17 cellular contexts compared by ENCODE assay signal in the genomic region with DNA sequence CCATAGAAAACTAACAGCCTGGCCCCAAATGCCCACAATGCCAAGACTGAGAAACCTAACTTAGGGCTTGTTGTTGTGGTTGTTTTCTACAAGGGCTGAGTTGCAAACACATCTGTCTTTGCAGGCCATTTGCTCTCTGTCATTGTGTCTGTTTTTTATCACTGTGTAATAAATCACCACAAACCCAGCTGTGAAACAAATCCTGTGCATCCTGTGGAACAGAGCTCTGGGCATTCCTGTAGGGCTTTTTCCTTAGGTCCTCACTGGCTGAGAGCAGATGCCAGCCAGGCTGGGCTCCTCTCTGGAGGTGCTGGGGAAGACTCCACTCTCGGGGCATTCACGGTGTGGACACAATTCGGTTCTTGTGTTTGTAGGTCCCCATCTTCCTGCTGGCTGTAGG. TPM values are rescaled to one million over a fixed set of nuclear protein-coding genes. Genes with fewer than 3 reads are reported as not detected.
DNase-seq lines count a peak whose midpoint lies in the region; TF ChIP-seq lines count a peak whose summit lies in the region.
"Had no signal": no experiment of that assay in that cellular context is flagged by ENCODE, and none has a peak within 500 bp of the region (broad histone marks: within the 10 kb centered on the region; RNA-seq: fewer than 3 reads in every experiment).

No MANE protein-coding gene starts in this region.

- H3K4me2 ChIP-seq in smooth muscle cell = peak overlapping the region; percentile 31

- no peaks in the 10 kb centered on the region for H3K36me3 Mint-ChIP-seq in activated CD4-positive, alpha-beta T cell treated with anti-CD3 and anti-CD28 coated beads, Interleukin-2, amount 10 ng/mL, durations not matched to agents 7 days and 5 days (ENCODE audit: low read depth)

- no peak overlapping the region for H3K4me3 Mint-ChIP-seq in activated CD4-positive, alpha-beta T cell treated with anti-CD3 and anti-CD28 coated beads, Interleukin-2, amount 10 ng/mL, durations not matched to agents 7 days and 5 days
- H3K4me3 Mint-ChIP-seq: H9 had no signal

- CTCF ChIA-PET in activated CD4-positive, alpha-beta T cell treated with anti-CD3 and anti-CD28 coated beads, Interleukin-2, amount 10 ng/mL, durations not matched to agents 7 days and 5 days (lab: Charles Lee) = interaction anchor here (1.4 kb wide), 1 partner anchor 14 kb away, joined by 3 read pairs; no protein-coding TSS in a partner anchor

- no peaks in the 10 kb centered on the region for H4K20me1 ChIP-seq in smooth muscle cell (ENCODE audit: low read depth)

- no peak overlapping the region for H2AFZ ChIP-seq in smooth muscle cell (ENCODE audit: low read depth)

- no peak for TF ChIP-seq CTCF in smooth muscle cell (IDR thresholded peaks at IDR 0.05; ENCODE audit: borderline replicate concordance, insufficient read depth, poor library complexity, severe bottlenecking)

- H3K4me3 ChIP-seq in smooth muscle cell = no peak overlapping the region

- H3K27me3 Mint-ChIP-seq in activated CD4-positive, alpha-beta T cell treated with anti-CD3 and anti-CD28 coated beads, Interleukin-2, amount 10 ng/mL, durations not matched to agents 7 days and 5 days = no peaks in the 10 kb centered on the region

- no peaks in the 10 kb centered on the region for H3K36me3 ChIP-seq in smooth muscle cell (ENCODE audit: low read depth)

- no peaks in the 10 kb centered on the region for H3K27me3 ChIP-seq in smooth muscle cell (ENCODE audit: low read depth)

- H3K79me2 ChIP-seq in smooth muscle cell (ENCODE audit: low read depth) = no peaks in the 10 kb centered on the region

- no peaks in the 10 kb centered on the region for H3K4me1 ChIP-seq in smooth muscle cell (ENCODE audit: low read depth)

- H3F3A ChIP-seq in smooth muscle cell (ENCODE audit: low read depth) = peaks cover 22% of the 10 kb centered on the region

- in situ Hi-C loops in G401 (cut with HindIII; ENCODE audit: low sequenced_read_pairs) = no loop called here

- POLR2A ChIA-PET in activated CD4-positive, alpha-beta T cell treated with anti-CD3 and anti-CD28 coated beads, Interleukin-2, amount 10 ng/mL, durations not matched to agents 7 days and 5 days (lab: Charles Lee) = no interaction called here

- no peak overlapping the region for H3K9ac ChIP-seq in smooth muscle cell (ENCODE audit: low read depth)

- 30% methylated on average over 3 of the region's 3 CpGs for WGBS in smooth muscle cell (ENCODE audit: low lambda C conversion rate)

- peaks cover 7% of the 10 kb centered on the region for H3K9me3 Mint-ChIP-seq in activated CD4-positive, alpha-beta T cell treated with anti-CD3 and anti-CD28 coated beads, Interleukin-2, amount 10 ng/mL, durations not matched to agents 7 days and 5 days

- H3K9me3 ChIP-seq in smooth muscle cell (replicated peaks; ENCODE audit: low read depth) = no peaks in the 10 kb centered on the region

- DNase-seq in activated CD4-positive, alpha-beta T cell treated with anti-CD3 and anti-CD28 coated beads, Interleukin-2, amount 10 ng/mL, durations not matched to agents 7 days and 5 days = no peak
- DNase-seq in activated CD4-positive, alpha-beta T cell treated with anti-CD3 and anti-CD28 coated beads for 48 hours = no peak
- peak; percentile 51 for DNase-seq in islet precursor cell
- peak; percentile 40 for DNase-seq in myocyte (ENCODE audit: low read depth)
- no peak for DNase-seq in smooth muscle cell (lab: John Stamatoyannopoulos, UW; ENCODE audit: unreplicated experiment)
- DNase-seq in HUDEP-2 (lab: John Stamatoyannopoulos, UW; ENCODE audit: unreplicated experiment in 76 of 76) = no peak
- DNase-seq in G401 (ENCODE audit: low spot score) = no peak
- no peak for DNase-seq in T-helper 1 cell
- DNase-seq: Calu3, DMS79, GOT3, H9 had no signal

- H3K4me1 Mint-ChIP-seq in activated CD4-positive, alpha-beta T cell treated with anti-CD3 and anti-CD28 coated beads, Interleukin-2, amount 10 ng/mL, durations not matched to agents 7 days and 5 days = no peaks in the 10 kb centered on the region
- H3K4me1 Mint-ChIP-seq: H9 had no signal

- peak overlapping the region; percentile 34 for H3K27ac Mint-ChIP-seq in activated CD4-positive, alpha-beta T cell treated with anti-CD3 and anti-CD28 coated beads, Interleukin-2, amount 10 ng/mL, durations not matched to agents 7 days and 5 days
- H3K27ac Mint-ChIP-seq: H9 had no signal

- no peak overlapping the region for H3K27ac ChIP-seq in smooth muscle cell (ENCODE audit: low read depth)
- H3K27ac ChIP-seq: 22Rv1 had no signal

RNA-seq across cellular contexts. Expression of a gene that starts 15.7 kb away (rescaled TPM):
- not detected for total RNA-seq in activated CD4-positive, alpha-beta T cell treated with anti-CD3 and anti-CD28 coated beads, Interleukin-2, amount 10 ng/mL, durations not matched to agents 7 days and 5 days
- total RNA-seq in myocyte (0.59 and 2.8 TPM in 2 replicates), smooth muscle cell (0.13 TPM in 1 of 2 replicates, not detected in the other)
- polyA plus RNA-seq in myocyte (2012) = 5.5 TPM
- 1.4 and 2.0 TPM in 2 replicates for polyA plus RNA-seq in smooth muscle cell
- total RNA-seq in G401 (2014; rRNA removed; shearing (Covaris generic)) = not detected in 2 replicates
- total RNA-seq: A673, H9, HT1080 had no signal
- polyA plus RNA-seq: BJ, CD14-positive monocyte had no signal

RNA-seq across cellular contexts. Expression of a gene that starts 19.7 kb away (rescaled TPM):
- not detected for total RNA-seq in activated CD4-positive, alpha-beta T cell treated with anti-CD3 and anti-CD28 coated beads, Interleukin-2, amount 10 ng/mL, durations not matched to agents 7 days and 5 days
- total RNA-seq in myocyte (429 and 432 TPM in 2 replicates), smooth muscle cell (0.94 TPM in 1 of 2 replicates, not detected in the other)
- 153 TPM for polyA plus RNA-seq in myocyte (2012)
- 0.74 and 1.2 TPM in 2 replicates for polyA plus RNA-seq in smooth muscle cell
- total RNA-seq in G401 (2014; rRNA removed; shearing (Covaris generic)) = not detected in 2 replicates
- total RNA-seq: A673, H9, HT1080 had no signal
- polyA plus RNA-seq: BJ had no signal

RNA-seq across cellular contexts. Expression of a gene that starts 33.8 kb away (rescaled TPM):
- 100 to 1,000 TPM; 668 to 687 TPM for total RNA-seq in activated CD4-positive, alpha-beta T cell treated with anti-CD3 and anti-CD28 coated beads, Interleukin-2, amount 10 ng/mL, durations not matched to agents 7 days and 5 days
- total RNA-seq in myocyte = 407 and 468 TPM in 2 replicates
- 192 TPM for polyA plus RNA-seq in myocyte (2012)
- 1.7 and 2.1 TPM in 2 replicates for total RNA-seq in smooth muscle cell
- 8.7 and 13.7 TPM in 2 replicates for polyA plus RNA-seq in smooth muscle cell
- total RNA-seq in G401 (2014; rRNA removed; shearing (Covaris generic)) = 0.20 TPM in 1 of 2 replicates, not detected in the other
- total RNA-seq: A673, Calu3, H9 had no signal
- polyA plus RNA-seq: BJ had no signal

RNA-seq across cellular contexts. Expression of a gene that starts 55.4 kb away (rescaled TPM):
- 100 to 1,000 TPM; 140 to 154 TPM for total RNA-seq in activated CD4-positive, alpha-beta T cell treated with anti-CD3 and anti-CD28 coated beads, Interleukin-2, amount 10 ng/mL, durations not matched to agents 7 days and 5 days
- 557 and 650 TPM in 2 replicates for total RNA-seq in myocyte
- 2,049 TPM for polyA plus RNA-seq in myocyte (2012)
- 101 and 123 TPM in 2 replicates for total RNA-seq in smooth muscle cell
- polyA plus RNA-seq in smooth muscle cell = 301 and 310 TPM in 2 replicates
- total RNA-seq in G401 (2014; rRNA removed; shearing (Covaris generic)) = 192 and 219 TPM in 2 replicates

Comparison
In these comparisons a context has a peak if more than half of its experiments do, and no peak if none do; other contexts are left out.
1. DNase-seq: peak in islet precursor cell (single experiment) and myocyte (single experiment); none in activated CD4-positive, alpha-beta T cell treated with anti-CD3 and anti-CD28 coated beads, Interleukin-2, amount 10 ng/mL, durations not matched to agents 7 days and 5 days (single experiment), activated CD4-positive, alpha-beta T cell treated with anti-CD3 and anti-CD28 coated beads for 48 hours (single experiment), smooth muscle cell (single experiment), HUDEP-2 (0 of 76), G401 (single experiment) and T-helper 1 cell (0 of 5).
2. RNA of a gene that starts 19.7 kb away (total RNA-seq): 429 to 432 TPM in myocyte; 0.94 TPM in smooth muscle cell, not detected in activated CD4-positive, alpha-beta T cell treated with anti-CD3 and anti-CD28 coated beads, Interleukin-2, amount 10 ng/mL, durations not matched to agents 7 days and 5 days and not detected in G401; every median in the first group is over 100 times any median in the second.
3. RNA of a gene that starts 33.8 kb away (total RNA-seq): 668 to 687 TPM in activated CD4-positive, alpha-beta T cell treated with anti-CD3 and anti-CD28 coated beads, Interleukin-2, amount 10 ng/mL, durations not matched to agents 7 days and 5 days and 407 to 468 TPM in myocyte; 1.7 to 2.1 TPM in smooth muscle cell and 0.20 TPM in G401; every median in the first group is over 100 times any median in the second.